22 cellular contexts compared by ENCODE assay signal in the genomic region with DNA sequence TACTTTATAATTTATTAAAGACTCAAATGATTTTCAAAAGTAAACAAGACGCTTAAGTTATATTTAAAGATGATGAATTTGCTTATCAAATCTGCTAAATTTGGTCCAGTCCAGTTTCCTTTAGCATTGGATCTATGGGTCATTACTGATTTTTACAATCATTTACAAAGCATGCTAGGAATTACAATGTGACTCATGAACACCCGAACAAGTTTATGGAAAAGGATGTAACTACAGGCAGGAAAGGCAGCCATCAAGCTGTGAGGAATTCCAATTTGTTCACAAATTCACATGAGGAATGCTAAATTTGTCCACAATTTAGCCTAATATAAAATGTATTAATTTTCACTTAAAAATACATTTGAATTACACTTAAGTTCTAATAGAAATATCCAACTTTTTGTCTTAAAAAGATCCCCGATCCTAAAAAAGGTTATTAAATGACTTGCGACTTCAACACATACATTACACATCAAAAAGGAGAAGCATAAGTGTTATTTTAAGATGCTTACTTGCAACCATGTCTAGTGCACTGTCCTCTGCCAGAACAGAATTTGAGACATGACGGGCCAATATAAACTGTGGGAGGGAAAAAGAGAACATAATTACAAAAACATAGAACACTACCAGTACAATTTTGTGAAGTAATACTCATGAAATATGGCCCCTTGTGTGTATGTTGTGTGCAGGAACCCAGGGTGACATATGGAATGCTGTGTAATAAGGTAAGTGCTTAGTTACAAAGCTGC.
DNase-seq lines count a peak whose midpoint lies in the region; ATAC-seq, FAIRE-seq and TF ChIP-seq lines count a peak whose summit lies in the region.
"Had no signal": no experiment of that assay in that cellular context is flagged by ENCODE, and none has a peak within 500 bp of the region (broad histone marks: within the 10 kb centered on the region; RNA-seq: fewer than 3 reads in every experiment).

No MANE protein-coding gene starts in this region.

- CTCF ChIA-PET in endothelial cell of umbilical vein (lab: Charles Lee), result no interaction called here

- H3K27me3 Mint-ChIP-seq in osteocyte (ENCODE audit: unreplicated experiment), result no peaks in the 10 kb centered on the region

- no peaks in the 10 kb centered on the region for H4K20me1 ChIP-seq in endothelial cell of umbilical vein (replicated peaks; ENCODE audit: control insufficient read depth, extremely low read depth, insufficient read depth, low read length)

- no peak overlapping the region for H3K27ac ChIP-seq in endothelial cell of umbilical vein (ENCODE audit: insufficient read depth, low read depth, low read length)
- H3K27ac ChIP-seq: gastroesophageal sphincter, pancreas, VCaP had no signal

- FAIRE-seq in endothelial cell of umbilical vein (lab: Jason Lieb, UNC), result no peak
- FAIRE-seq: pancreas had no signal

- ATAC-seq in activated CD4-positive, CD25-positive, alpha-beta regulatory T cell treated with anti-CD3 and anti-CD28 coated beads, Interleukin-2, amount 50 U/mL, for 24 hours, result no peak
- ATAC-seq: gastroesophageal sphincter; pancreas; stimulated activated naive CD8-positive, alpha-beta T cell treated with anti-CD3 and anti-CD28 coated beads, Interleukin-15, Interleukin-2, amounts not matched to agents 100 U/mL and 50 U/mL, for 24 hours had no signal

- H3K9me3 ChIP-seq in endothelial cell of umbilical vein (replicated peaks; ENCODE audit: control insufficient read depth, insufficient read depth, low read length), result peaks cover 2% of the 10 kb centered on the region
- H3K9me3 ChIP-seq: HAP-1, pancreas had no signal

- dilution Hi-C loops in endothelial cell of umbilical vein (cut with MboI; ENCODE audit: extremely low pct_ligation_motif_present, low sequenced_read_pairs), result no loop called here

- H3K36me3 ChIP-seq in endothelial cell of umbilical vein (ENCODE audit: control insufficient read depth in 2 of 2, extremely low read depth in 1 of 2, insufficient read depth in 2 of 2, low read length in 2 of 2), result no peaks in the 10 kb centered on the region
- H3K36me3 ChIP-seq: gastroesophageal sphincter, HAP-1, pancreas had no signal

- H3K4me3 Mint-ChIP-seq in osteocyte (ENCODE audit: unreplicated experiment), result no peak overlapping the region
- H3K4me3 Mint-ChIP-seq: brain, CD14-positive monocyte had no signal

- DNase-seq in EH (ENCODE audit: low read depth) (peak; percentile 87), NCI-H82 treated with DMSO at 0.1 percent for 48 hours (lab: John Stamatoyannopoulos, UW; ENCODE audit: unreplicated experiment) (peak; percentile 3), endothelial cell of umbilical vein (ENCODE audit: low read depth, low spot score) (peak; percentile 38), osteocyte (ENCODE audit: extremely low spot score, unreplicated experiment) (no peak), cerebellar cortex (ENCODE audit: low spot score) (no peak), DMS114 treated with DMSO at 0.1 percent for 48 hours (lab: John Stamatoyannopoulos, UW; ENCODE audit: unreplicated experiment) (no peak), NAMALWA (ENCODE audit: low spot score) (no peak)
- DNase-seq: activated effector memory CD4-positive, alpha-beta T cell treated with anti-CD3 and anti-CD28 coated beads, Interleukin-2, amount 50 U/mL, for 16 hours; DND-41; effector memory CD4-positive, alpha-beta T cell; KG1; kidney; NCI-H1436; NCI-H446 treated with DMSO at 0.1 percent for 48 hours; pancreas; stimulated activated naive CD8-positive, alpha-beta T cell treated with anti-CD3 and anti-CD28 coated beads, Interleukin-15, Interleukin-2, amounts not matched to agents 100 U/mL and 50 U/mL, for 24 hours had no signal

- H3K36me3 Mint-ChIP-seq in osteocyte (ENCODE audit: unreplicated experiment), result no peaks in the 10 kb centered on the region
- H3K36me3 Mint-ChIP-seq: CD14-positive monocyte had no signal

- POLR2A ChIA-PET in endothelial cell of umbilical vein (lab: Charles Lee), result no interaction called here

- no peak overlapping the region for H3K9ac ChIP-seq in endothelial cell of umbilical vein (replicated peaks; ENCODE audit: extremely low read depth, insufficient read depth, low read length)

- peaks cover 10% of the 10 kb centered on the region for H3K9me3 Mint-ChIP-seq in osteocyte (ENCODE audit: unreplicated experiment)

- intact Hi-C loops in endothelial cell of umbilical vein (cut with micrococcal nuclease), result loop anchor here (1.0 kb wide), 1 partner anchor 18 kb away; no protein-coding TSS in a partner anchor

- H3K4me1 ChIP-seq in endothelial cell of umbilical vein (ENCODE audit: control insufficient read depth, extremely low read depth, insufficient read depth, low read length), result peaks cover 17% of the 10 kb centered on the region
- H3K4me1 ChIP-seq: gastroesophageal sphincter, HAP-1, pancreas had no signal

- TF ChIP-seq CTCF in endothelial cell of umbilical vein (IDR thresholded peaks at IDR 0.05; ENCODE audit: extremely low read depth in 1 of 2, insufficient read depth in 1 of 2, low read depth in 1 of 2, low read length in 2 of 2) (no peak), osteocyte (IDR thresholded peaks at IDR 0.05) (no peak)

- no peak overlapping the region for H3K4me3 ChIP-seq in endothelial cell of umbilical vein (replicated peaks in 1 of 3; ENCODE audit: insufficient read depth in 1 of 3, low read depth in 1 of 3, low read length in 3 of 3)
- H3K4me3 ChIP-seq: gastroesophageal sphincter, HAP-1, pancreas had no signal

- H3K27ac Mint-ChIP-seq in osteocyte (ENCODE audit: unreplicated experiment), result peak overlapping the region; percentile 77
- H3K27ac Mint-ChIP-seq: brain, CD14-positive monocyte had no signal

- H2AFZ ChIP-seq in endothelial cell of umbilical vein (ENCODE audit: low read depth, low read length), result no peak overlapping the region

- no peaks in the 10 kb centered on the region for H3K27me3 ChIP-seq in endothelial cell of umbilical vein (ENCODE audit: control insufficient read depth in 2 of 2, insufficient read depth in 2 of 2, low read length in 2 of 2)
- H3K27me3 ChIP-seq: gastroesophageal sphincter, pancreas had no signal

- no peaks in the 10 kb centered on the region for H3K79me2 ChIP-seq in endothelial cell of umbilical vein (ENCODE audit: control insufficient read depth, insufficient read depth, low read length)

- H3K9me1 ChIP-seq in endothelial cell of umbilical vein (replicated peaks; ENCODE audit: control insufficient read depth, extremely low read depth, insufficient read depth, low read length), result no peaks in the 10 kb centered on the region

- no peak for TF ChIP-seq POLR2A in endothelial cell of umbilical vein (IDR thresholded peaks at IDR 0.05; ENCODE audit: low read depth, low read length)

- H3K4me1 Mint-ChIP-seq in osteocyte (ENCODE audit: unreplicated experiment), result peaks cover 38% of the 10 kb centered on the region
- H3K4me1 Mint-ChIP-seq: brain, CD14-positive monocyte had no signal

- BruUV-seq in endothelial cell of umbilical vein (replicated peaks; lab: Mats Ljungman, UMichigan), result no TSS peak

- no peak overlapping the region for H3K4me2 ChIP-seq in endothelial cell of umbilical vein (ENCODE audit: insufficient read depth, low read length)

TF ChIP-seq in endothelial cell of umbilical vein, 7 proteins besides CTCF, POLR2A, EP300 and RAD21:
- TF ChIP-seq MYC (IDR thresholded peaks at IDR 0.05; ENCODE audit: low read depth, low read length) (no peak), FOS (IDR thresholded peaks at IDR 0.05; ENCODE audit: borderline replicate concordance, insufficient read depth, low read length) (peak; percentile 72), GATA2 (IDR thresholded peaks at IDR 0.05; ENCODE audit: insufficient read depth, insufficient read length, low read depth, low read length) (no peak), POLR2AphosphoS5 (IDR thresholded peaks at IDR 0.05; ENCODE audit: insufficient read depth, low read depth, low read length) (no peak), JUN (IDR thresholded peaks at IDR 0.05; ENCODE audit: borderline replicate concordance, insufficient read depth, insufficient read length, low read depth) (no peak)
- TF ChIP-seq, protein P1, sequence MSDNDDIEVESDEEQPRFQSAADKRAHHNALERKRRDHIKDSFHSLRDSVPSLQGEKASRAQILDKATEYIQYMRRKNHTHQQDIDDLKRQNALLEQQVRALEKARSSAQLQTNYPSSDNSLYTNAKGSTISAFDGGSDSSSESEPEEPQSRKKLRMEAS (IDR thresholded peaks at IDR 0.05; ENCODE audit: insufficient read depth, insufficient read length), result no peak

Comparison
In these comparisons a context has a peak if more than half of its experiments do, and no peak if none do; other contexts are left out.
1. DNase-seq: peak in EH (single experiment), NCI-H82 treated with DMSO at 0.1 percent for 48 hours (single experiment) and endothelial cell of umbilical vein (single experiment); none in osteocyte (single experiment), cerebellar cortex (single experiment), DMS114 treated with DMSO at 0.1 percent for 48 hours (single experiment) and NAMALWA (single experiment).